In genomic region chr1:91152331-91152730, GRCh38 we compare ENCODE assay signal across 4 cellular contexts.
"Had no signal": no experiment of that assay in that cellular context is flagged by ENCODE, and none has a peak within 500 bp of the region (broad histone marks: within the 10 kb centered on the region; RNA-seq: fewer than 3 reads in every experiment).

No MANE protein-coding gene starts in this region.

- H3K27ac ChIP-seq: GM23248 had no signal

- H2AFZ ChIP-seq: GM23248 had no signal

- DNase-seq: GM23248, H9, HCEC 1CT, KBM-7 had no signal

- H3K4me3 ChIP-seq: GM23248 had no signal

- H3K9ac ChIP-seq: GM23248 had no signal
